In genomic region chr15:69443032-69443611, GRCh38 we compare ENCODE assay signal across 1 cellular context.
TF ChIP-seq lines count a peak whose summit lies in the region.

No MANE protein-coding gene starts in this region.

TF ChIP-seq in IMR-90, 13 proteins besides CTCF, POLR2A, EP300 and RAD21 (continued from another document):
- no peak for TF ChIP-seq USF2 (IDR thresholded peaks at IDR 0.05; ENCODE audit: low read depth, low read length)
- TF ChIP-seq RCOR1 (IDR thresholded peaks at IDR 0.05; ENCODE audit: insufficient replicate concordance, low read length): no peak
- no peak for TF ChIP-seq BHLHE40 (IDR thresholded peaks at IDR 0.05; ENCODE audit: low read depth, low read length)
- TF ChIP-seq FOS (IDR thresholded peaks at IDR 0.05; ENCODE audit: low read depth, low read length): no peak
- TF ChIP-seq MAFK (IDR thresholded peaks at IDR 0.05; ENCODE audit: low read depth, low read length): no peak
